ENCODE assay signal across 11 cellular contexts in genomic region chr3:196640501-196640968, GRCh38. TPM values are rescaled to one million over a fixed set of nuclear protein-coding genes. Genes with fewer than 3 reads are reported as not detected.
DNase-seq lines count a peak whose midpoint lies in the region; ATAC-seq, FAIRE-seq and TF ChIP-seq lines count a peak whose summit lies in the region.
"Had no signal": no experiment of that assay in that cellular context is flagged by ENCODE, and none has a peak within 500 bp of the region (broad histone marks: within the 10 kb centered on the region; RNA-seq: fewer than 3 reads in every experiment).

No MANE protein-coding gene starts in this region.

- TF ChIP-seq POLR2A in esophagus muscularis mucosa (IDR thresholded peaks at IDR 0.05; ENCODE audit: low read depth) (no peak), testis (IDR thresholded peaks at IDR 0.05) (no peak)

- H3K4me3 ChIP-seq in esophagus muscularis mucosa, result peak overlapping the region; percentile 59 to 81 (median 62)
- peak overlapping the region; percentile 55 to 60 for H3K4me3 ChIP-seq in testis
- H3K4me3 ChIP-seq: A549 had no signal

- H3K27me3 ChIP-seq in esophagus muscularis mucosa (no peaks in the 10 kb centered on the region), testis (no peaks in the 10 kb centered on the region)

- no peaks in the 10 kb centered on the region for H3K9me3 Mint-ChIP-seq in WTC11

- no peaks in the 10 kb centered on the region for H3K9me3 ChIP-seq in esophagus muscularis mucosa
- no peaks in the 10 kb centered on the region for H3K9me3 ChIP-seq in testis
- H3K9me3 ChIP-seq: A549 had no signal

- POLR2A ChIA-PET in WTC11 (lab: Charles Lee), result no interaction called here

- WGBS in esophagus muscularis mucosa, result 54% methylated on average over 3 of the region's 20 CpGs
- 31 to 82% methylated on average over 5 to 20 of the region's 20 CpGs for WGBS in testis, 2 donors

- CTCF ChIA-PET in WTC11 (lab: Charles Lee), result no interaction called here

- H3K4me1 Mint-ChIP-seq in WTC11, result peaks cover 35% of the 10 kb centered on the region

- H3K4me1 ChIP-seq in esophagus muscularis mucosa, result peaks cover 12 to 34% (median 27%) of the 10 kb centered on the region in 4 donors
- H3K4me1 ChIP-seq in testis, result peaks cover 9% of the 10 kb centered on the region
- H3K4me1 ChIP-seq: A549 had no signal

- intact Hi-C loops in esophagus muscularis mucosa (cut with DNase I) (no loop called here), testis (cut with DNase I; ENCODE audit: low total_unique reads) (no loop called here)

- H3K27ac Mint-ChIP-seq in WTC11, result peak overlapping the region; percentile 57; the same call in 1 of the 2 replicates

- no peak overlapping the region for H3K4me3 Mint-ChIP-seq in WTC11

- peak; percentile 35 for DNase-seq in activated CD4-positive, alpha-beta T cell treated with anti-CD3 and anti-CD28 coated beads for 48 hours
- DNase-seq in activated CD4-positive, alpha-beta T cell treated with anti-CD3 and anti-CD28 coated beads, Interleukin-2, amount 50 U/mL, for 1 hour, result no peak
- no peak for DNase-seq in WTC11 (ENCODE audit: low spot score)
- DNase-seq in esophagus muscularis mucosa (ENCODE audit: extremely low spot score), result no peak
- no peak for DNase-seq in testis
- no peak for DNase-seq in HTR-8/SVneo (ENCODE audit: insufficient read length, low spot score)
- DNase-seq in substantia nigra (lab: John Stamatoyannopoulos, UW), result no peak
- DNase-seq: foreskin melanocyte, NCI-H2227 treated with DMSO at 0.1 percent for 48 hours had no signal

- H3K27me3 Mint-ChIP-seq in WTC11 (ENCODE audit: low read depth), result peaks cover 23% of the 10 kb centered on the region

- no peak for ATAC-seq in WTC11
- ATAC-seq in GM18907 (IDR thresholded peaks at IDR 0.05; ENCODE audit: unreplicated experiment), result no peak
- ATAC-seq: A549 had no signal

- TF ChIP-seq CTCF in WTC11 (IDR thresholded peaks at IDR 0.05), result no peak
- TF ChIP-seq CTCF in esophagus muscularis mucosa (IDR thresholded peaks at IDR 0.05), result no peak
- TF ChIP-seq CTCF in testis (IDR thresholded peaks at IDR 0.05), result no peak

- no peaks in the 10 kb centered on the region for H3K36me3 Mint-ChIP-seq in WTC11

- no peak for FAIRE-seq in HTR-8/SVneo (lab: Jason Lieb, UNC)
- FAIRE-seq: A549 had no signal

- TF ChIP-seq EP300 in esophagus muscularis mucosa (IDR thresholded peaks at IDR 0.05), result no peak

- peak overlapping the region; percentile 77 to 84 (median 80) for H3K27ac ChIP-seq in esophagus muscularis mucosa (replicated peaks in 1 of 4)
- H3K27ac ChIP-seq in testis, result peak overlapping the region in 1 of 2 donors; percentile 75
- H3K27ac ChIP-seq in substantia nigra (ENCODE audit: low read depth, low read length, poor library complexity, severe bottlenecking), result no peak overlapping the region
- H3K27ac ChIP-seq: A549 had no signal

- H3K36me3 ChIP-seq in esophagus muscularis mucosa (peaks cover 0 to 4% (median 0%) of the 10 kb centered on the region in 4 donors), testis (ENCODE audit: low read depth, missing control alignments) (no peaks in the 10 kb centered on the region)

TF ChIP-seq in WTC11, 78 proteins besides CTCF, POLR2A, EP300 and RAD21 (continues in another document):
- TF ChIP-seq NFE2L1 (CRISPR knock-in tag; IDR thresholded peaks at IDR 0.05), result no peak
- TF ChIP-seq E2F4 (CRISPR knock-in tag; IDR thresholded peaks at IDR 0.05; ENCODE audit: borderline replicate concordance, low read depth), result no peak
- no peak for TF ChIP-seq ZBTB21 (CRISPR knock-in tag; IDR thresholded peaks at IDR 0.05; ENCODE audit: borderline replicate concordance)
- TF ChIP-seq ZNF532 (CRISPR knock-in tag; IDR thresholded peaks at IDR 0.05; ENCODE audit: borderline replicate concordance), result no peak
- TF ChIP-seq ATF2 (CRISPR knock-in tag; IDR thresholded peaks at IDR 0.05; ENCODE audit: borderline replicate concordance, low read depth), result no peak
- no peak for TF ChIP-seq ZNF416 (CRISPR knock-in tag; IDR thresholded peaks at IDR 0.05)
- TF ChIP-seq CREM (CRISPR knock-in tag; IDR thresholded peaks at IDR 0.05), result no peak
- no peak for TF ChIP-seq OVOL2 (CRISPR knock-in tag; IDR thresholded peaks at IDR 0.05; ENCODE audit: borderline replicate concordance)
- TF ChIP-seq HMGXB4 (CRISPR knock-in tag; IDR thresholded peaks at IDR 0.05), result no peak

RNA-seq across cellular contexts. Expression of gene NRROS, which starts 1.0 kb away (rescaled TPM):
- 3.1 to 5.1 TPM (median 4.9 TPM) in 3 replicates for total RNA-seq in WTC11 (2021)
- total RNA-seq in esophagus muscularis mucosa, result 1 to 10 TPM; 6.2 to 8.5 (median 7.3) TPM
- total RNA-seq in testis, result 1 to 10 TPM; 2.8 to 3.2 TPM
- polyA plus RNA-seq in testis (ENCODE audit: insufficient read depth, low read depth, low replicate concordance), result 5.5 TPM
- polyA plus RNA-seq: A549 had no signal
